In genomic region chr1:27487927-27488522, GRCh38 we compare ENCODE assay signal across 8 cellular contexts. TPM values are rescaled to one million over a fixed set of nuclear protein-coding genes. Genes with fewer than 3 reads are reported as not detected.
A peak's percentile ranks its signal among the peaks of the same experiment; 100 is the strongest.
DNase-seq lines count a peak whose midpoint lies in the region; ATAC-seq, FAIRE-seq and TF ChIP-seq lines count a peak whose summit lies in the region.

No MANE protein-coding gene starts in this region.

- TF ChIP-seq POLR2A in K562 (conservative IDR thresholded peaks at IDR 0.05) = no peak

- H3K27ac ChIP-seq in BLaER1 (peak overlapping the region; percentile 99), K562 (ENCODE audit: extremely low read depth, low read depth, low read length) (peak overlapping the region; percentile 99), mesodermal cell (ENCODE audit: low read depth, low read length, severe bottlenecking) (peak overlapping the region; percentile 39), aorta (ENCODE audit: low read depth in 1 of 2, low read length in 2 of 2) (no peak overlapping the region)

- H3F3A ChIP-seq in Loucy (ENCODE audit: low read depth) = no peaks in the 10 kb centered on the region

- H3K4me3 ChIP-seq in BLaER1 = peak overlapping the region; percentile 100
- peak overlapping the region; percentile 100 for H3K4me3 ChIP-seq in Loucy (ENCODE audit: low read length, poor library complexity, severe bottlenecking)
- H3K4me3 ChIP-seq in K562 = peak overlapping the region; percentile 79
- H3K4me3 ChIP-seq in mesodermal cell (ENCODE audit: extremely low read depth, insufficient read depth, low read length, poor library complexity, severe bottlenecking) = peak overlapping the region; percentile 92
- H3K4me3 ChIP-seq in aorta (ENCODE audit: low read length in 2 of 2) = peak overlapping the region; percentile 79 to 97

- TF ChIP-seq CTCF in Loucy (conservative IDR thresholded peaks at IDR 0.05; ENCODE audit: low read length) = no peak
- TF ChIP-seq CTCF in K562 (IDR thresholded peaks at IDR 0.05 in 2 of 3, conservative IDR thresholded peaks at IDR 0.05 in 1 of 3; ENCODE audit: insufficient read depth in 2 of 3, low read depth in 1 of 3, low read length in 3 of 3) = no peak

- H3K79me2 ChIP-seq in Loucy (ENCODE audit: insufficient read depth, low read length) (peaks cover 63% of the 10 kb centered on the region), K562 (ENCODE audit: control insufficient read depth, insufficient read depth, low read length) (peaks cover 64% of the 10 kb centered on the region)

- H3K9me3 ChIP-seq in BLaER1 (no peaks in the 10 kb centered on the region), Loucy (ENCODE audit: insufficient read depth, low read depth, low read length) (no peaks in the 10 kb centered on the region), K562 (replicated peaks; ENCODE audit: control insufficient read depth, insufficient read depth, low read depth, low read length) (no peaks in the 10 kb centered on the region), mesodermal cell (ENCODE audit: control insufficient read depth, low read length) (no peaks in the 10 kb centered on the region), aorta (ENCODE audit: control insufficient read depth, low read length) (no peaks in the 10 kb centered on the region)

- H3K9me2 ChIP-seq in Loucy (replicated peaks; ENCODE audit: low read depth, low read length) = no peaks in the 10 kb centered on the region

- intact Hi-C loops in K562 (cut with micrococcal nuclease) = loop anchor here (2.0 to 5.0 kb wide), 2 partner anchors 39 to 61 kb away; no protein-coding TSS in a partner anchor
- intact Hi-C loops in aorta (cut with DNase I) = loop anchor here in 1 of 2 donors (5.0 to 10.0 kb wide), 2 partner anchors 61 to 83 kb away; no protein-coding TSS in a partner anchor

- 12% methylated on average over 4 of the region's 4 CpGs for WGBS in K562 (ENCODE audit: insufficient coverage, low coverage, missing lambda C conversion rate)
- WGBS in mesodermal cell (ENCODE audit: insufficient coverage in 2 of 2), 2 experiments = 50 to 67% methylated on average over 1 to 3 of the region's 4 CpGs
- 14 to 15% methylated on average over 4 of the region's 4 CpGs for WGBS in aorta, 2 donors

- H3K4me1 ChIP-seq in BLaER1 = peaks cover 68% of the 10 kb centered on the region
- H3K4me1 ChIP-seq in Loucy (ENCODE audit: insufficient read depth, low read length, poor library complexity, severe bottlenecking) = peaks cover 32% of the 10 kb centered on the region
- H3K4me1 ChIP-seq in K562 (replicated peaks in 1 of 2; ENCODE audit: control insufficient read depth in 2 of 2, insufficient read depth in 2 of 2, low read length in 2 of 2) = peaks cover 8 to 22% of the 10 kb centered on the region in 2 experiments; a peak in 4 of 5 replicates
- peaks cover 11% of the 10 kb centered on the region for H3K4me1 ChIP-seq in mesodermal cell (ENCODE audit: control insufficient read depth, insufficient read depth, low read length, poor library complexity, severe bottlenecking)
- H3K4me1 ChIP-seq in aorta (ENCODE audit: control insufficient read depth in 1 of 2, insufficient read depth in 2 of 2, low read length in 2 of 2) = peaks cover 0 to 2% of the 10 kb centered on the region in 2 donors

- H4K20me1 ChIP-seq in BLaER1 = peaks cover 50% of the 10 kb centered on the region
- H4K20me1 ChIP-seq in Loucy (ENCODE audit: insufficient read depth, low read length, poor library complexity, severe bottlenecking) = peaks cover 43% of the 10 kb centered on the region
- H4K20me1 ChIP-seq in K562 (replicated peaks; ENCODE audit: control insufficient read depth, insufficient read depth, low read length) = peaks cover 9% of the 10 kb centered on the region

- no TSS peak for BruUV-seq in K562 (replicated peaks; lab: Mats Ljungman, UMichigan)

- H3K4me2 ChIP-seq in BLaER1 (peak overlapping the region; percentile 91), Loucy (ENCODE audit: low read depth, low read length, poor library complexity, severe bottlenecking) (peak overlapping the region; percentile 81), K562 (ENCODE audit: insufficient read depth, low read length) (peak overlapping the region; percentile 88)

- POLR2A ChIA-PET in K562 (lab: Yijun Ruan, JAX) = interaction anchor here (0.7 to 1.7 kb wide), 13 partner anchors 9 to 285 kb away, joined by 3 to 6 read pairs (median 3); partner anchors contain the start of gene STX12

- no peak for TF ChIP-seq RAD21 in K562 (CRISPR knock-in tag; conservative IDR thresholded peaks at IDR 0.05 in 1 of 2, IDR thresholded peaks at IDR 0.05 in 1 of 2)

- H3K27me3 ChIP-seq in BLaER1 = no peaks in the 10 kb centered on the region
- H3K27me3 ChIP-seq in Loucy (ENCODE audit: insufficient read depth, low read length, poor library complexity, severe bottlenecking) = no peaks in the 10 kb centered on the region
- no peaks in the 10 kb centered on the region for H3K27me3 ChIP-seq in K562 (ENCODE audit: control insufficient read depth in 2 of 2, insufficient read depth in 2 of 2, low read length in 2 of 2)
- no peaks in the 10 kb centered on the region for H3K27me3 ChIP-seq in aorta (ENCODE audit: control insufficient read depth in 1 of 2, insufficient read depth in 2 of 2, low read length in 1 of 2)

- H3K36me3 ChIP-seq in BLaER1 (peaks cover 22% of the 10 kb centered on the region), Loucy (ENCODE audit: insufficient read depth, low read length) (no peaks in the 10 kb centered on the region), K562 (ENCODE audit: control insufficient read depth, insufficient read depth, low read length) (peaks cover 16% of the 10 kb centered on the region; the same call in 2 of the 3 replicates), mesodermal cell (ENCODE audit: control insufficient read depth, insufficient read depth, low read length) (peaks cover 12% of the 10 kb centered on the region), aorta (ENCODE audit: control insufficient read depth in 1 of 2, insufficient read depth in 2 of 2, low read length in 1 of 2) (no peaks in the 10 kb centered on the region)

- no peak for TF ChIP-seq EP300 in K562 (IDR thresholded peaks at IDR 0.05; ENCODE audit: low read length)

- H3K9ac ChIP-seq in BLaER1 = peak overlapping the region; percentile 98
- H3K9ac ChIP-seq in Loucy (ENCODE audit: low read depth, low read length, poor library complexity, severe bottlenecking) = peak overlapping the region; percentile 94
- peak overlapping the region; percentile 99 to 100 for H3K9ac ChIP-seq in K562 (ENCODE audit: insufficient read depth in 1 of 2, low read depth in 2 of 2, low read length in 2 of 2)

- H3K9me1 ChIP-seq in K562 (ENCODE audit: control insufficient read depth, insufficient read depth, low read length) = no peaks in the 10 kb centered on the region

- no peak overlapping the region for H2AFZ ChIP-seq in Loucy (ENCODE audit: low read length)
- H2AFZ ChIP-seq in K562 (ENCODE audit: low read depth, low read length) = no peak overlapping the region

- CTCF ChIA-PET in K562 (lab: Yijun Ruan, JAX; ENCODE audit: low intra/inter-chr PET ratio) = no interaction called here

- peak; percentile 70 for FAIRE-seq in K562 (lab: Jason Lieb, UNC)

- in situ Hi-C loops in K562 (cut with MboI) = no loop called here

- ATAC-seq in K562 = no peak
- ATAC-seq in aorta (ENCODE audit: low FRiP score) = no peak

- DNase-seq in K562 (ENCODE audit: extremely low read depth in 1 of 4, low spot score in 3 of 4) (peak in 1 of 4 experiments; percentile 34), aorta (no peak), NCI-H128 (lab: John Stamatoyannopoulos, UW; ENCODE audit: unreplicated experiment) (no peak), COLO668 (lab: John Stamatoyannopoulos, UW; ENCODE audit: unreplicated experiment) (no peak), GM19238 (ENCODE audit: insufficient read length, low spot score) (no peak)

TF ChIP-seq in K562, 482 proteins besides CTCF, POLR2A, EP300 and RAD21 (continues in another document):
- TF ChIP-seq POLR2H (tag; IDR thresholded peaks at IDR 0.05; ENCODE audit: low read depth) = 0 out of 2 replicates have a peak, but pooled peaks have one; percentile 1
- 0 out of 4 replicates have a peak, but pooled peaks of 1 of the 2 experiments have one; percentile 21 for TF ChIP-seq MLLT1 (IDR thresholded peaks at IDR 0.05)
- peak in 1 of 2 experiments; percentile 53; a peak in 1 of 4 replicates for TF ChIP-seq ETV6 (IDR thresholded peaks at IDR 0.05; ENCODE audit: borderline replicate concordance in 1 of 2, low read depth in 2 of 2, low read length in 1 of 2)
- no peak for TF ChIP-seq ETV6 (CRISPR knock-in tag; IDR thresholded peaks at IDR 0.05; ENCODE audit: borderline replicate concordance)

RNA-seq across cellular contexts. Expression of gene WASF2, which starts 1.9 kb away (rescaled TPM):
- total RNA-seq in K562 (2011; cell fraction: chromatin; rRNA removed; ENCODE audit: low replicate concordance) = 60.7 and 84.8 TPM in 2 replicates
- 47.0 and 48.4 TPM in 2 replicates for total RNA-seq in K562 (2011; cell fraction: nucleolus; rRNA removed)
- 68.6 and 84.8 TPM in 2 replicates for total RNA-seq in K562 (2011; cell fraction: nucleoplasm; rRNA removed)
- 21.3 and 29.6 TPM in 2 replicates for total RNA-seq in K562 (2014; rRNA removed)
- 31.2 and 40.7 TPM in 2 replicates for total RNA-seq in K562 (2014; rRNA removed; fragmentation: Illumina TruSeq; extraction: Trizol)
- 26.1 and 29.2 TPM in 2 replicates for total RNA-seq in K562 (2015; rRNA removed; fragmentation: Illumina TruSeq; extraction: Trizol)
- total RNA-seq in K562 (2021) = 139 and 163 TPM in 2 replicates
- polyA plus RNA-seq in K562 (2011; rRNA removed) = 41.5 and 104 TPM in 2 replicates
- polyA plus RNA-seq in K562 (2011; cell fraction: cytosol; rRNA removed) = 45.0 and 57.5 TPM in 2 replicates
- polyA plus RNA-seq in K562 (2011; cell fraction: nucleus; rRNA removed) = 49.0 and 54.9 TPM in 2 replicates
- polyA plus RNA-seq in K562 (2012) = 84.9 and 101 TPM in 2 replicates
- 109 and 115 TPM in 2 replicates for polyA plus RNA-seq in K562 (2014; fragmentation: Illumina TruSeq; extraction: Trizol)
- 1 to 10 TPM; 8.2 to 9.7 TPM for polyA plus RNA-seq in K562 (2014; fragmentation: Nextera tagmentation; extraction: Ambion mirVana)
- 51.3 and 56.8 TPM in 2 replicates for polyA plus RNA-seq in K562 (2014; rRNA removed)
- 49.4 and 58.2 TPM in 2 replicates for polyA minus RNA-seq in K562 (2011; rRNA and poly(A)+ RNA removed)
- 68.3 and 88.6 TPM in 2 replicates for polyA minus RNA-seq in K562 (2011; cell fraction: cytosol; rRNA and poly(A)+ RNA removed)
- polyA minus RNA-seq in K562 (2011; cell fraction: nucleus; rRNA and poly(A)+ RNA removed) = 15.8 and 27.9 TPM in 2 replicates
- 98.9 TPM for polyA plus RNA-seq in mesodermal cell (2013, experiment 1 of 2)
- 92.9 TPM for polyA plus RNA-seq in mesodermal cell (2013, experiment 2 of 2)
- 100 to 1,000 TPM; 155 to 164 TPM for total RNA-seq in aorta
- 10 to 100 TPM; 27.2 to 47.4 TPM for polyA plus RNA-seq in aorta

Comparison
In these comparisons a context has a peak if more than half of its experiments do, and no peak if none do; other contexts are left out.
1. H3K27ac ChIP-seq: peak in BLaER1 (single experiment), K562 (single experiment) and mesodermal cell (single experiment); none in aorta (0 of 2).
2. Peak in every context shown above with its lines, with median percentiles within 50 percentile points of each other: H3K4me2 ChIP-seq, H3K4me3 ChIP-seq and H3K9ac ChIP-seq.